ENCODE assay signal across 29 cellular contexts in genomic region chr10:7895699-7896090, GRCh38.
"Had no signal": no experiment of that assay in that cellular context is flagged by ENCODE, and none has a peak within 500 bp of the region (broad histone marks: within the 10 kb centered on the region; RNA-seq: fewer than 3 reads in every experiment).

No MANE protein-coding gene starts in this region.

- H3K27me3 ChIP-seq: ascending aorta, breast epithelium, cardiac muscle cell, colonic mucosa, foreskin keratinocyte, gastrocnemius medialis, heart left ventricle had no signal

- H3K4me1 ChIP-seq: ascending aorta, breast epithelium, colonic mucosa, foreskin keratinocyte, gastrocnemius medialis had no signal

- H3K27ac ChIP-seq: ascending aorta, breast epithelium, cardiac muscle cell, colonic mucosa, epithelial cell of prostate, foreskin keratinocyte, gastrocnemius medialis, heart left ventricle, WERI-Rb-1 had no signal

- H3K36me3 ChIP-seq: breast epithelium, cardiac muscle cell, colonic mucosa, WERI-Rb-1 had no signal

- H3K4me3 ChIP-seq: ascending aorta, breast epithelium, cardiac muscle cell, colonic mucosa, gastrocnemius medialis, heart left ventricle had no signal

- H3K9me3 ChIP-seq: ascending aorta, breast epithelium, colonic mucosa, gastrocnemius medialis, heart left ventricle had no signal

- DNase-seq: activated B cell treated with CpG ODN at 0.5 μM for 24 hours; activated CD4-positive, alpha-beta memory T cell treated with anti-CD3 and anti-CD28 coated beads, Interleukin-2, amount 10 ng/mL, durations not matched to agents 7 days and 5 days; activated CD4-positive, alpha-beta T cell treated with anti-CD3 and anti-CD28 coated beads for 48 hours; activated CD8-positive, alpha-beta memory T cell treated with anti-CD3 and anti-CD28 coated beads, Interleukin-2, amount 50 U/mL, for 48 hours; activated gamma-delta T cell; activated naive CD4-positive, alpha-beta T cell; activated naive CD4-positive, alpha-beta T cell treated with anti-CD3 and anti-CD28 coated beads, Interleukin-2, amount 10 ng/mL, durations not matched to agents 7 days and 5 days; activated naive CD8-positive, alpha-beta T cell treated with anti-CD3 and anti-CD28 coated beads, Interleukin-2, amount 10 ng/mL, durations not matched to agents 7 days and 5 days; activated T-cell treated with anti-CD3 and anti-CD28 coated beads for 4 hours; activated T-cell treated with anti-CD3 and anti-CD28 coated beads, Interleukin-2, amount 50 U/mL, for 24 hours; activated T-cell treated with anti-CD3 and anti-CD28 coated beads, Interleukin-2, amount 50 U/mL, for 72 hours; central memory CD4-positive, alpha-beta T cell; cerebellar nuclear complex; colonic mucosa; effector CD8-positive, alpha-beta T cell; foreskin keratinocyte; gastrocnemius medialis; glutamatergic neuron; heart left ventricle; T-helper 1 cell; T-helper 17 cell; T1000; WERI-Rb-1 had no signal

- ATAC-seq: activated CD4-positive, CD25-positive, alpha-beta regulatory T cell treated with anti-CD3 and anti-CD28 coated beads, Interleukin-2, amount 50 U/mL, for 24 hours; activated naive CD4-positive, alpha-beta T cell treated with anti-CD3 and anti-CD28 coated beads, Interleukin-2, amount 50 U/mL, for 72 hours; activated T-cell treated with anti-CD3 and anti-CD28 coated beads, Interleukin-2, amount 50 U/mL, for 72 hours; foreskin keratinocyte; gastrocnemius medialis; T-helper 17 cell had no signal
